1 cellular context compared by ENCODE assay signal in genomic region chr1:6185151-6185550, GRCh38.
TF ChIP-seq lines count a peak whose summit lies in the region.

No MANE protein-coding gene starts in this region.

TF ChIP-seq in IMR-90, 13 proteins besides CTCF, POLR2A, EP300 and RAD21:
- TF ChIP-seq CEBPB (IDR thresholded peaks at IDR 0.05; ENCODE audit: low read depth, low read length) (peak; percentile 42; the same call in 1 of the 2 replicates), MXI1 (IDR thresholded peaks at IDR 0.05; ENCODE audit: borderline replicate concordance, low read depth, low read length) (no peak)
TF ChIP-seq in IMR-90: peak in this region for 1.
